In the genomic region with DNA sequence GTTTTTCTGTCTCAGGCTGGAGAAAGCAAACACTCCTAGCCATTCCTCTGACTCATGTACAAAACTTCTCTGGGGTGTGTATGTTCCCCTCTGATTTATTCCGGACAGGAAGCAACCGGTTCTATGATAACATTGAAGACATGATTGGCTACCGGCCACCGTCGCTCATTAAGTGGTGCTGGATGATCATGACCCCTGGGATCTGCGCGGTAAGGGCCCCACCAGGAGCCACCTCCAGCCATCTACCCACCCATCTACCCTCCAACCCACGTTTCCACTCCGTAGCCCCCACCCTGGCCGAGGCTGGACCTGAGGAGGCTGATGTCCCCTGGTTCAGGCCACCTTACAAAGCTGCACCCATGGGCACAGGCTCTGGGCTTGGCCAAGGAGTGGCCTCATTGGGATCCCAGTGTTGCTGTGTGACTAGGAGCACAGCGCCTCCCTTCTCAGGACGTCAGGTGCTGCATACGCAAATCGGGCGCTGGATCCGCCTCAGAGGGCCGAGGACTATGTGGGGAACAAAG, we compare ENCODE assay signal across 12 cellular contexts. TPM values are rescaled to one million over a fixed set of nuclear protein-coding genes. Genes with fewer than 3 reads are reported as not detected.
DNase-seq lines count a peak whose midpoint lies in the region; ATAC-seq, FAIRE-seq and TF ChIP-seq lines count a peak whose summit lies in the region.
"Had no signal": no experiment of that assay in that cellular context is flagged by ENCODE, and none has a peak within 500 bp of the region (broad histone marks: within the 10 kb centered on the region; RNA-seq: fewer than 3 reads in every experiment).

No MANE protein-coding gene starts in this region.

- H3K9me3 ChIP-seq in HCT116 (ENCODE audit: control insufficient read depth in 1 of 2, insufficient read depth in 1 of 2, low read depth in 1 of 2, low read length in 2 of 2) (no peaks in the 10 kb centered on the region), K562 (replicated peaks; ENCODE audit: control insufficient read depth, insufficient read depth, low read depth, low read length) (no peaks in the 10 kb centered on the region), keratinocyte (ENCODE audit: control insufficient read depth, low read depth, low read length) (no peaks in the 10 kb centered on the region)

- ATAC-seq in HCT116 (peak; percentile 58), K562 (peak; percentile 23; the same call in 1 of the 3 replicates), HG03139 (IDR thresholded peaks at IDR 0.05; ENCODE audit: unreplicated experiment) (no peak)
- ATAC-seq: effector memory CD8-positive, alpha-beta T cell had no signal

- no peaks in the 10 kb centered on the region for H4K20me1 ChIP-seq in HCT116 (ENCODE audit: insufficient read depth)
- peaks cover 17% of the 10 kb centered on the region for H4K20me1 ChIP-seq in K562 (replicated peaks; ENCODE audit: control insufficient read depth, insufficient read depth, low read length)
- no peaks in the 10 kb centered on the region for H4K20me1 ChIP-seq in keratinocyte (ENCODE audit: control insufficient read depth, extremely low read depth, insufficient read depth, low read length)

- H3K27me3 ChIP-seq in HCT116 (ENCODE audit: insufficient read depth, low read length) (peaks cover 15% of the 10 kb centered on the region), K562 (ENCODE audit: control insufficient read depth in 2 of 2, insufficient read depth in 2 of 2, low read length in 2 of 2) (peaks cover 0 to 41% of the 10 kb centered on the region in 2 experiments; a peak in 2 of 5 replicates), keratinocyte (ENCODE audit: control insufficient read depth, extremely low read depth, insufficient read depth, low read length) (no peaks in the 10 kb centered on the region)

- TF ChIP-seq RAD21 in HCT116 (IDR thresholded peaks at IDR 0.05; ENCODE audit: low read depth) (no peak), K562 (CRISPR knock-in tag; conservative IDR thresholded peaks at IDR 0.05 in 1 of 2, IDR thresholded peaks at IDR 0.05 in 1 of 2) (no peak)

- H3K4me1 ChIP-seq in HCT116 (ENCODE audit: control insufficient read depth in 1 of 2, insufficient read depth in 2 of 2, low read length in 2 of 2) (peaks cover 0 to 6% of the 10 kb centered on the region in 2 experiments; a peak in 1 of 4 replicates), K562 (replicated peaks in 1 of 2; ENCODE audit: control insufficient read depth in 2 of 2, insufficient read depth in 2 of 2, low read length in 2 of 2) (no peaks in the 10 kb centered on the region), keratinocyte (ENCODE audit: control insufficient read depth, extremely low read depth, insufficient read depth, low read length) (peaks cover 44% of the 10 kb centered on the region)

- no peaks in the 10 kb centered on the region for H3K9me2 ChIP-seq in HCT116 (ENCODE audit: insufficient read depth)

- H3K79me2 ChIP-seq in HCT116 (ENCODE audit: insufficient read depth, low read length), result no peaks in the 10 kb centered on the region
- no peaks in the 10 kb centered on the region for H3K79me2 ChIP-seq in K562 (ENCODE audit: control insufficient read depth, insufficient read depth, low read length)
- no peaks in the 10 kb centered on the region for H3K79me2 ChIP-seq in keratinocyte (ENCODE audit: control insufficient read depth, insufficient read depth, low read length)

- TF ChIP-seq POLR2A in HCT116 (IDR thresholded peaks at IDR 0.05; ENCODE audit: borderline replicate concordance, extremely low read depth, insufficient read depth, insufficient read length), result no peak
- no peak for TF ChIP-seq POLR2A in K562 (conservative IDR thresholded peaks at IDR 0.05)

- H3K36me3 ChIP-seq in HCT116 (ENCODE audit: control insufficient read depth in 1 of 2, insufficient read depth in 2 of 2, low read length in 2 of 2) (no peaks in the 10 kb centered on the region), K562 (ENCODE audit: control insufficient read depth, insufficient read depth, low read length) (no peaks in the 10 kb centered on the region), keratinocyte (ENCODE audit: control insufficient read depth in 2 of 2, extremely low read depth in 1 of 2, insufficient read depth in 2 of 2, low read length in 2 of 2) (no peaks in the 10 kb centered on the region)

- H2AFZ ChIP-seq in HCT116 (ENCODE audit: low read depth, low read length, poor library complexity, severe bottlenecking) (no peak overlapping the region), K562 (ENCODE audit: low read depth, low read length) (no peak overlapping the region), keratinocyte (ENCODE audit: control insufficient read depth, low read length) (peak overlapping the region; percentile 79)

- DNase-seq in A172 (ENCODE audit: low spot score) (peak; percentile 82), HCT116 (ENCODE audit: low read depth, low spot score) (no peak), K562 (ENCODE audit: extremely low read depth in 1 of 4, low spot score in 3 of 4) (no peak), keratinocyte (ENCODE audit: low read depth, low spot score) (no peak), kidney tubule cell (ENCODE audit: low spot score) (no peak), NCI-H1436 (lab: John Stamatoyannopoulos, UW) (no peak), COLO668 (lab: John Stamatoyannopoulos, UW; ENCODE audit: unreplicated experiment) (no peak)
- DNase-seq: effector memory CD8-positive, alpha-beta T cell; small intestine had no signal

- H3K9me1 ChIP-seq in K562 (ENCODE audit: control insufficient read depth, insufficient read depth, low read length) (no peaks in the 10 kb centered on the region), keratinocyte (ENCODE audit: control insufficient read depth, extremely low read depth, insufficient read depth, low read length) (no peaks in the 10 kb centered on the region)

- in situ Hi-C loops in K562 (cut with MboI), result no loop called here

- RAD21 ChIA-PET in HCT116 (lab: Charles Lee; ENCODE audit: low non-redundant PET in 1 of 2, low total read pairs in 2 of 2, uncharacterized antibody in 2 of 2, unreplicated experiment in 2 of 2), result no interaction called here

- intact Hi-C loops in HCT116 (cut with micrococcal nuclease), result no loop called here
- intact Hi-C loops in K562 (cut with micrococcal nuclease), result no loop called here

- no peak for TF ChIP-seq EP300 in K562 (IDR thresholded peaks at IDR 0.05; ENCODE audit: low read length)

- H3K4me2 ChIP-seq in HCT116 (ENCODE audit: low read length), result no peak overlapping the region
- H3K4me2 ChIP-seq in K562 (ENCODE audit: insufficient read depth, low read length), result no peak overlapping the region
- peak overlapping the region; percentile 51 for H3K4me2 ChIP-seq in keratinocyte (ENCODE audit: control insufficient read depth, extremely low read depth, insufficient read depth, low read depth, low read length)

- dilution Hi-C loops in keratinocyte (cut with MboI; ENCODE audit: extremely low pct_ligation_motif_present, low sequenced_read_pairs), result no loop called here

- WGBS in K562 (ENCODE audit: insufficient coverage, low coverage, missing lambda C conversion rate), result under 1% methylated on average over 17 of the region's 17 CpGs

- CTCF ChIA-PET in HCT116 (lab: Charles Lee), result no interaction called here
- CTCF ChIA-PET in K562 (lab: Yijun Ruan, JAX; ENCODE audit: low intra/inter-chr PET ratio), result no interaction called here

- H3K9ac ChIP-seq in HCT116 (ENCODE audit: low read length) (no peak overlapping the region), K562 (ENCODE audit: insufficient read depth in 1 of 2, low read depth in 2 of 2, low read length in 2 of 2) (no peak overlapping the region), keratinocyte (ENCODE audit: control insufficient read depth, extremely low read depth, insufficient read depth, low read length) (peak overlapping the region; percentile 67)

- BruUV-seq in HCT116 (replicated peaks; lab: Mats Ljungman, UMichigan) (no TSS peak), K562 (replicated peaks; lab: Mats Ljungman, UMichigan) (no TSS peak)

- no peak overlapping the region for H3K27ac ChIP-seq in HCT116 (ENCODE audit: low read depth, low read length)
- H3K27ac ChIP-seq in K562 (ENCODE audit: extremely low read depth, low read depth, low read length), result no peak overlapping the region
- H3K27ac ChIP-seq in keratinocyte (ENCODE audit: control insufficient read depth, insufficient read depth, low read length), result peak overlapping the region; percentile 86

- H3K4me3 ChIP-seq in HCT116 (replicated peaks in 1 of 2; ENCODE audit: low read depth in 1 of 2, low read length in 2 of 2) (no peak overlapping the region), K562 (no peak overlapping the region), keratinocyte (ENCODE audit: control insufficient read depth in 2 of 3, extremely low read depth in 1 of 3, insufficient read depth in 2 of 3, low read depth in 1 of 3, low read length in 3 of 3) (peak overlapping the region in 1 of 3 experiments; percentile 21)

- 0 out of 6 replicates have a peak, but pooled peaks of 1 of the 3 experiments have one; percentile 9 for TF ChIP-seq CTCF in HCT116 (IDR thresholded peaks at IDR 0.05 in 2 of 3, conservative IDR thresholded peaks at IDR 0.05 in 1 of 3; ENCODE audit: borderline replicate concordance in 1 of 3, insufficient read depth in 1 of 3, low read depth in 2 of 3, low read length in 2 of 3)
- TF ChIP-seq CTCF in K562 (IDR thresholded peaks at IDR 0.05 in 2 of 3, conservative IDR thresholded peaks at IDR 0.05 in 1 of 3; ENCODE audit: insufficient read depth in 2 of 3, low read depth in 1 of 3, low read length in 3 of 3), result no peak
- TF ChIP-seq CTCF in keratinocyte (optimal IDR thresholded peaks at IDR 0.05 in 1 of 3, IDR thresholded peaks at IDR 0.05 in 1 of 3, conservative IDR thresholded peaks at IDR 0.05 in 1 of 3; ENCODE audit: extremely low read depth in 1 of 3, insufficient read depth in 2 of 3, low read length in 3 of 3), result no peak

- FAIRE-seq in K562 (lab: Jason Lieb, UNC) (no peak), keratinocyte (lab: Jason Lieb, UNC) (peak; percentile 89)
- FAIRE-seq: G401.6, small intestine had no signal

- POLR2A ChIA-PET in HCT116 (lab: Charles Lee) (no interaction called here), K562 (lab: Yijun Ruan, JAX) (interaction anchor here (0.7 kb wide), 1 partner anchor 199 kb away, joined by 4 read pairs; no protein-coding TSS in a partner anchor)

RNA-seq across cellular contexts. Expression of a gene that starts 58.5 kb away (rescaled TPM):
- total RNA-seq in A172 (2014; rRNA removed; shearing (Covaris generic)), result not detected in 2 replicates
- not detected for total RNA-seq in HCT116 (2021; ENCODE audit: unreplicated experiment)
- polyA plus RNA-seq in HCT116 (2012), result not detected in 2 replicates
- total RNA-seq in K562 (2011; cell fraction: chromatin; rRNA removed; ENCODE audit: low replicate concordance), result not detected in 2 replicates
- total RNA-seq in K562 (2011; cell fraction: nucleolus; rRNA removed), result not detected in 2 replicates
- not detected in 2 replicates for total RNA-seq in K562 (2011; cell fraction: nucleoplasm; rRNA removed)
- not detected in 2 replicates for total RNA-seq in K562 (2014; rRNA removed)
- not detected in 2 replicates for total RNA-seq in K562 (2014; rRNA removed; fragmentation: Illumina TruSeq; extraction: Trizol)
- total RNA-seq in K562 (2015; rRNA removed; fragmentation: Illumina TruSeq; extraction: Trizol), result not detected in 2 replicates
- not detected in 2 replicates for total RNA-seq in K562 (2021)
- polyA plus RNA-seq in K562 (2011; rRNA removed), result not detected in 2 replicates
- not detected in 2 replicates for polyA plus RNA-seq in K562 (2011; cell fraction: cytosol; rRNA removed)
- polyA plus RNA-seq in K562 (2011; cell fraction: nucleus; rRNA removed), result not detected in 2 replicates
- 0.01 TPM in 1 of 2 replicates, not detected in the other for polyA plus RNA-seq in K562 (2012)
- not detected in 2 replicates for polyA plus RNA-seq in K562 (2014; fragmentation: Illumina TruSeq; extraction: Trizol)
- not detected for polyA plus RNA-seq in K562 (2014; fragmentation: Nextera tagmentation; extraction: Ambion mirVana)
- not detected in 2 replicates for polyA plus RNA-seq in K562 (2014; rRNA removed)
- polyA minus RNA-seq in K562 (2011; rRNA and poly(A)+ RNA removed), result not detected in 2 replicates
- polyA minus RNA-seq in K562 (2011; cell fraction: cytosol; rRNA and poly(A)+ RNA removed), result not detected in 2 replicates
- not detected in 2 replicates for polyA minus RNA-seq in K562 (2011; cell fraction: nucleus; rRNA and poly(A)+ RNA removed)
- not detected in 3 replicates for polyA plus RNA-seq in keratinocyte
- polyA plus RNA-seq in keratinocyte (2011; ENCODE audit: low read depth), result not detected
- not detected in 2 replicates for polyA plus RNA-seq in keratinocyte (2011; cell fraction: cytosol; rRNA removed)
- polyA plus RNA-seq in keratinocyte (2011; cell fraction: nucleus; rRNA removed), result not detected in 2 replicates
- polyA plus RNA-seq in keratinocyte (2012; ENCODE audit: low replicate concordance), result not detected in 2 replicates
- polyA minus RNA-seq in keratinocyte, result not detected in 3 replicates
- polyA minus RNA-seq in keratinocyte (2011; cell fraction: cytosol; rRNA and poly(A)+ RNA removed), result not detected
- polyA minus RNA-seq in keratinocyte (2011; cell fraction: nucleus; rRNA and poly(A)+ RNA removed), result not detected in 2 replicates
- polyA plus RNA-seq: BJ had no signal
